In genomic region chr11:92277871-92278270, GRCh38 we compare ENCODE assay signal across 2 cellular contexts.
TF ChIP-seq lines count a peak whose summit lies in the region.

No MANE protein-coding gene starts in this region.

TF ChIP-seq in SK-N-SH treated with all-trans-retinoic acid at 6 μM for 48 hours, 23 proteins besides CTCF, POLR2A, EP300 and RAD21 (continued from another document):
- no peak for TF ChIP-seq TSHZ2 (CRISPR knock-in tag; IDR thresholded peaks at IDR 0.05)
- no peak for TF ChIP-seq OSR1 (CRISPR knock-in tag; IDR thresholded peaks at IDR 0.05)
- TF ChIP-seq TCF4 (CRISPR knock-in tag; IDR thresholded peaks at IDR 0.05; ENCODE audit: borderline replicate concordance) = no peak
- TF ChIP-seq BACH2 (CRISPR knock-in tag; IDR thresholded peaks at IDR 0.05; ENCODE audit: borderline replicate concordance) = no peak
- no peak for TF ChIP-seq CSRNP3 (CRISPR knock-in tag; IDR thresholded peaks at IDR 0.05)
- TF ChIP-seq ZNF70 (CRISPR knock-in tag; IDR thresholded peaks at IDR 0.05) = no peak
- no peak for TF ChIP-seq ZNF8 (CRISPR knock-in tag; IDR thresholded peaks at IDR 0.05)
- no peak for TF ChIP-seq PATZ1 (CRISPR knock-in tag; IDR thresholded peaks at IDR 0.05; ENCODE audit: borderline replicate concordance)
- no peak for TF ChIP-seq ZFP3 (CRISPR knock-in tag; IDR thresholded peaks at IDR 0.05)
- no peak for TF ChIP-seq TOX (CRISPR knock-in tag; IDR thresholded peaks at IDR 0.05; ENCODE audit: borderline replicate concordance)
- no peak for TF ChIP-seq CSDC2 (CRISPR knock-in tag; IDR thresholded peaks at IDR 0.05)
- no peak for TF ChIP-seq ZFP30 (CRISPR knock-in tag; IDR thresholded peaks at IDR 0.05)
- no peak for TF ChIP-seq GLIS3 (CRISPR knock-in tag; IDR thresholded peaks at IDR 0.05)

TF ChIP-seq in SK-N-SH, 30 proteins besides CTCF, POLR2A, EP300 and RAD21 (continued from another document):
- TF ChIP-seq CHD2 (IDR thresholded peaks at IDR 0.05; ENCODE audit: low read length, partially characterized antibody) (no peak), TAF1 (IDR thresholded peaks at IDR 0.05; ENCODE audit: borderline replicate concordance, low read depth, low read length) (no peak), MEF2A (IDR thresholded peaks at IDR 0.05; ENCODE audit: borderline replicate concordance, low read depth) (no peak), GABPA (IDR thresholded peaks at IDR 0.05; ENCODE audit: low read depth) (no peak), FOSL2 (IDR thresholded peaks at IDR 0.05; ENCODE audit: borderline replicate concordance, low read depth) (no peak), POLR2AphosphoS5 (IDR thresholded peaks at IDR 0.05; ENCODE audit: low read depth, low read length) (no peak), GATA2 (CRISPR knock-in tag; IDR thresholded peaks at IDR 0.05) (no peak), RFX5 (IDR thresholded peaks at IDR 0.05; ENCODE audit: low read length) (no peak), TCF12 (IDR thresholded peaks at IDR 0.05) (no peak), NFIC (IDR thresholded peaks at IDR 0.05; ENCODE audit: borderline replicate concordance) (no peak), SIN3A (IDR thresholded peaks at IDR 0.05; ENCODE audit: borderline replicate concordance, low read depth, low read length) (no peak), MXI1 (IDR thresholded peaks at IDR 0.05; ENCODE audit: low read depth, low read length) (no peak), EZH2phosphoT487 (IDR thresholded peaks at IDR 0.05; ENCODE audit: borderline replicate concordance, low read depth) (no peak)
